Comparison of ENCODE assay signal across 9 cellular contexts in genomic region chr6:17987576-17988421, GRCh38. TPM values are rescaled to one million over a fixed set of nuclear protein-coding genes. Genes with fewer than 3 reads are reported as not detected.
DNase-seq lines count a peak whose midpoint lies in the region; ATAC-seq and TF ChIP-seq lines count a peak whose summit lies in the region.
"Had no signal": no experiment of that assay in that cellular context is flagged by ENCODE, and none has a peak within 500 bp of the region (broad histone marks: within the 10 kb centered on the region; RNA-seq: fewer than 3 reads in every experiment).

KIF13A (minus strand) TSS chr6:17987635; CDS start chr6:17987463, 172 bp downstream.

- TF ChIP-seq POLR2A in esophagus squamous epithelium (IDR thresholded peaks at IDR 0.05): peak in 2 of 4 donors; percentile 30 to 38

- peak in 4 of 6 experiments; percentile 3 to 37 (median 22) for TF ChIP-seq CTCF in esophagus squamous epithelium (IDR thresholded peaks at IDR 0.05)

- DNase-seq in CD1c-positive myeloid dendritic cell (ENCODE audit: extremely low spot score): peak; percentile 68
- peak; percentile 27 for DNase-seq in NCI-H460 (ENCODE audit: extremely low read depth, low read depth)
- peak; percentile 76 for DNase-seq in activated CD8-positive, alpha-beta memory T cell treated with anti-CD3 and anti-CD28 coated beads, Interleukin-2, amount 50 U/mL, for 48 hours
- peak; percentile 8 for DNase-seq in esophagus squamous epithelium (lab: John Stamatoyannopoulos, UW)
- DNase-seq in mucosa of gallbladder (ENCODE audit: low spot score): peak; percentile 44
- peak; percentile 7 to 83 (median 60) for DNase-seq in substantia nigra (lab: John Stamatoyannopoulos, UW)

- intact Hi-C loops in esophagus squamous epithelium (cut with DNase I): loop anchor here (10.0 kb wide), 1 partner anchor 137 kb away; the partner anchor contains the start of gene NHLRC1

- H3K9me3 ChIP-seq in esophagus squamous epithelium: no peaks in the 10 kb centered on the region

- peak; percentile 77 for ATAC-seq in GM19324 (IDR thresholded peaks at IDR 0.05; ENCODE audit: low FRiP score, unreplicated experiment)
- peak; percentile 78 for ATAC-seq in HG03342 (IDR thresholded peaks at IDR 0.05; ENCODE audit: unreplicated experiment)

- no peaks in the 10 kb centered on the region for H3K36me3 ChIP-seq in esophagus squamous epithelium

- H3K27me3 ChIP-seq in esophagus squamous epithelium: peaks cover 0 to 8% (median 0%) of the 10 kb centered on the region in 4 donors

- WGBS in esophagus squamous epithelium, 2 donors: 0% methylated on average over 4 to 8 of the region's 105 CpGs

- H3K4me1 ChIP-seq in esophagus squamous epithelium: peaks cover 20 to 63% (median 28%) of the 10 kb centered on the region in 3 donors

- H3K4me3 ChIP-seq in esophagus squamous epithelium: peak within 1 kb of the TSS; percentile 75 to 91 (median 84)

- H3K27ac ChIP-seq in esophagus squamous epithelium (peak within 1 kb of the TSS; percentile 94 to 99 (median 96)), substantia nigra (ENCODE audit: low read depth, low read length, poor library complexity, severe bottlenecking) (peak within 1 kb of the TSS; percentile 96)

RNA-seq across cellular contexts. Expression of gene KIF13A, which starts in this region (rescaled TPM):
- 13.3 and 16.9 TPM in 2 replicates for total RNA-seq in NCI-H460 (2014; rRNA removed; shearing (Covaris generic))
- polyA plus RNA-seq in NCI-H460 (2014; cell fraction: nucleus; rRNA removed): 4.8 and 10.4 TPM in 2 replicates
- total RNA-seq in esophagus squamous epithelium (10 to 100 TPM; 18.7 to 34.5 (median 25.0) TPM), mucosa of gallbladder (43.0 TPM)
- total RNA-seq: T-helper 2 cell treated with Interferon-gamma antibody and Interleukin-4, amounts not matched to agents 100 ng/mL and 5 ng/mL, for 36 hours had no signal

Comparison
In these comparisons a context has a peak if more than half of its experiments do, and no peak if none do; other contexts are left out.
1. Peak in every context shown above with its lines: DNase-seq, ATAC-seq, H3K4me3 ChIP-seq and H3K27ac ChIP-seq.
2. DNase-seq: peak in every context shown above with its lines; median percentile 76 in activated CD8-positive, alpha-beta memory T cell treated with anti-CD3 and anti-CD28 coated beads, Interleukin-2, amount 50 U/mL, for 48 hours; 68 in CD1c-positive myeloid dendritic cell; 60 in substantia nigra; 44 in mucosa of gallbladder; 27 in NCI-H460; 8 in esophagus squamous epithelium.